Comparison of ENCODE assay signal across 1 cellular context in genomic region chr19:1446713-1447564, GRCh38.
TF ChIP-seq lines count a peak whose summit lies in the region.

No MANE protein-coding gene starts in this region.

TF ChIP-seq in K562, 482 proteins besides CTCF, POLR2A, EP300 and RAD21 (continued from another document and continues in another):
- TF ChIP-seq ZBTB33 (CRISPR knock-in tag; IDR thresholded peaks at IDR 0.05) (peak; percentile 31; the same call in 1 of the 2 replicates), TGIF2 (CRISPR knock-in tag; IDR thresholded peaks at IDR 0.05) (peak; percentile 91), MIER1 (IDR thresholded peaks at IDR 0.05; ENCODE audit: low read depth) (peak; percentile 93), GABPA (tag; conservative IDR thresholded peaks at IDR 0.05; ENCODE audit: low read depth) (no peak), ZNF311 (CRISPR knock-in tag; IDR thresholded peaks at IDR 0.05) (no peak), SP2 (IDR thresholded peaks at IDR 0.05; ENCODE audit: extremely low read depth, low read depth, low read length, poor library complexity, severe bottlenecking) (no peak), ZNF785 (CRISPR knock-in tag; IDR thresholded peaks at IDR 0.05) (no peak), CCAR2 (IDR thresholded peaks at IDR 0.05; ENCODE audit: low read depth, low read length) (no peak), ZNF41 (CRISPR knock-in tag; conservative IDR thresholded peaks at IDR 0.05) (no peak), IFI16 (CRISPR knock-in tag; IDR thresholded peaks at IDR 0.05) (no peak), DIDO1 (tag; IDR thresholded peaks at IDR 0.05; ENCODE audit: low read depth) (no peak), CBFA2T2 (conservative IDR thresholded peaks at IDR 0.05) (no peak), ARNT (IDR thresholded peaks at IDR 0.05) (no peak), TAF9B (IDR thresholded peaks at IDR 0.05; ENCODE audit: partially characterized antibody) (no peak), ZFX (CRISPR knock-in tag; IDR thresholded peaks at IDR 0.05) (peak; percentile 52), ZNF445 (CRISPR knock-in tag; IDR thresholded peaks at IDR 0.05; ENCODE audit: low read depth) (no peak), MYBL2 (IDR thresholded peaks at IDR 0.05; ENCODE audit: low read depth) (no peak), MYBL2 (CRISPR knock-in tag; IDR thresholded peaks at IDR 0.05; ENCODE audit: borderline replicate concordance) (no peak), PRMT5 (CRISPR knock-in tag; IDR thresholded peaks at IDR 0.05) (peak; percentile 90), ZMIZ1 (IDR thresholded peaks at IDR 0.05; ENCODE audit: low read depth in 2 of 2, low read length in 2 of 2) (no peak), CBX3 (IDR thresholded peaks at IDR 0.05; ENCODE audit: borderline replicate concordance in 1 of 2, low read length in 2 of 2) (no peak), JUND (IDR thresholded peaks at IDR 0.05; ENCODE audit: borderline replicate concordance, low read depth, low read length) (no peak), JUND (tag; IDR thresholded peaks at IDR 0.05; ENCODE audit: borderline replicate concordance, low read depth, low read length) (no peak), ZNF584 (CRISPR knock-in tag; IDR thresholded peaks at IDR 0.05; ENCODE audit: low read depth) (no peak), UBTF (IDR thresholded peaks at IDR 0.05; ENCODE audit: borderline replicate concordance in 1 of 2, low read depth in 2 of 2, low read length in 2 of 2) (no peak), HMGN3 (IDR thresholded peaks at IDR 0.05; ENCODE audit: borderline replicate concordance, extremely low read depth, insufficient read length, low read depth, low read length) (peak; percentile 37), MAFG (tag; conservative IDR thresholded peaks at IDR 0.05) (no peak), SUPT5H (IDR thresholded peaks at IDR 0.05) (no peak), HMGXB4 (CRISPR knock-in tag; IDR thresholded peaks at IDR 0.05) (no peak), E2F1 (CRISPR knock-in tag; IDR thresholded peaks at IDR 0.05) (no peak), FOXA1 (IDR thresholded peaks at IDR 0.05; ENCODE audit: borderline replicate concordance) (no peak), POLR2AphosphoS5 (IDR thresholded peaks at IDR 0.05; ENCODE audit: control insufficient read depth, insufficient read depth, low read depth, low read length) (no peak), ZNF695 (CRISPR knock-in tag; IDR thresholded peaks at IDR 0.05) (no peak), RAD51 (IDR thresholded peaks at IDR 0.05; ENCODE audit: borderline replicate concordance, low read depth) (no peak), TARDBP (IDR thresholded peaks at IDR 0.05) (no peak), BRF2 (IDR thresholded peaks at IDR 0.05; ENCODE audit: borderline replicate concordance, insufficient read depth, insufficient read length) (no peak), ZEB2 (IDR thresholded peaks at IDR 0.05) (no peak), NUFIP1 (IDR thresholded peaks at IDR 0.05; ENCODE audit: partially characterized antibody) (no peak), FOSL1 (tag; conservative IDR thresholded peaks at IDR 0.05) (no peak), TCF15 (CRISPR knock-in tag; IDR thresholded peaks at IDR 0.05) (no peak), NFE2 (IDR thresholded peaks at IDR 0.05; ENCODE audit: low read depth) (no peak), TAF1 (IDR thresholded peaks at IDR 0.05; ENCODE audit: control insufficient read depth, extremely low read depth, insufficient read depth, low read length, severe bottlenecking) (no peak), TEAD4 (IDR thresholded peaks at IDR 0.05; ENCODE audit: low read length) (no peak), TEAD4 (CRISPR knock-in tag; IDR thresholded peaks at IDR 0.05; ENCODE audit: borderline replicate concordance) (no peak), ZKSCAN1 (IDR thresholded peaks at IDR 0.05; ENCODE audit: low read depth, low read length) (no peak), EZH2 (IDR thresholded peaks at IDR 0.05; ENCODE audit: borderline replicate concordance, low read depth, low read length) (no peak), ZNF134 (CRISPR knock-in tag; conservative IDR thresholded peaks at IDR 0.05) (no peak), GABPB1 (CRISPR knock-in tag; IDR thresholded peaks at IDR 0.05) (peak; percentile 61), GABPB2 (CRISPR knock-in tag; conservative IDR thresholded peaks at IDR 0.05) (no peak), CBX8 (IDR thresholded peaks at IDR 0.05; ENCODE audit: borderline replicate concordance, extremely low read depth, low read depth, low read length, poor library complexity, severe bottlenecking) (no peak), ZNF23 (CRISPR knock-in tag; IDR thresholded peaks at IDR 0.05) (no peak), ZNF699 (CRISPR knock-in tag; IDR thresholded peaks at IDR 0.05; ENCODE audit: insufficient replicate concordance) (no peak), ARID4B (CRISPR knock-in tag; IDR thresholded peaks at IDR 0.05) (peak; percentile 71), JUNB (CRISPR knock-in tag; conservative IDR thresholded peaks at IDR 0.05) (no peak), TAL1 (IDR thresholded peaks at IDR 0.05) (no peak)
